1 cellular context compared by ENCODE assay signal in genomic region chr2:108423502-108424251, GRCh38.
TF ChIP-seq lines count a peak whose summit lies in the region.

No MANE protein-coding gene starts in this region.

TF ChIP-seq in H1, 55 proteins besides CTCF, POLR2A, EP300 and RAD21 (continued from another document):
- TF ChIP-seq, protein P1, sequence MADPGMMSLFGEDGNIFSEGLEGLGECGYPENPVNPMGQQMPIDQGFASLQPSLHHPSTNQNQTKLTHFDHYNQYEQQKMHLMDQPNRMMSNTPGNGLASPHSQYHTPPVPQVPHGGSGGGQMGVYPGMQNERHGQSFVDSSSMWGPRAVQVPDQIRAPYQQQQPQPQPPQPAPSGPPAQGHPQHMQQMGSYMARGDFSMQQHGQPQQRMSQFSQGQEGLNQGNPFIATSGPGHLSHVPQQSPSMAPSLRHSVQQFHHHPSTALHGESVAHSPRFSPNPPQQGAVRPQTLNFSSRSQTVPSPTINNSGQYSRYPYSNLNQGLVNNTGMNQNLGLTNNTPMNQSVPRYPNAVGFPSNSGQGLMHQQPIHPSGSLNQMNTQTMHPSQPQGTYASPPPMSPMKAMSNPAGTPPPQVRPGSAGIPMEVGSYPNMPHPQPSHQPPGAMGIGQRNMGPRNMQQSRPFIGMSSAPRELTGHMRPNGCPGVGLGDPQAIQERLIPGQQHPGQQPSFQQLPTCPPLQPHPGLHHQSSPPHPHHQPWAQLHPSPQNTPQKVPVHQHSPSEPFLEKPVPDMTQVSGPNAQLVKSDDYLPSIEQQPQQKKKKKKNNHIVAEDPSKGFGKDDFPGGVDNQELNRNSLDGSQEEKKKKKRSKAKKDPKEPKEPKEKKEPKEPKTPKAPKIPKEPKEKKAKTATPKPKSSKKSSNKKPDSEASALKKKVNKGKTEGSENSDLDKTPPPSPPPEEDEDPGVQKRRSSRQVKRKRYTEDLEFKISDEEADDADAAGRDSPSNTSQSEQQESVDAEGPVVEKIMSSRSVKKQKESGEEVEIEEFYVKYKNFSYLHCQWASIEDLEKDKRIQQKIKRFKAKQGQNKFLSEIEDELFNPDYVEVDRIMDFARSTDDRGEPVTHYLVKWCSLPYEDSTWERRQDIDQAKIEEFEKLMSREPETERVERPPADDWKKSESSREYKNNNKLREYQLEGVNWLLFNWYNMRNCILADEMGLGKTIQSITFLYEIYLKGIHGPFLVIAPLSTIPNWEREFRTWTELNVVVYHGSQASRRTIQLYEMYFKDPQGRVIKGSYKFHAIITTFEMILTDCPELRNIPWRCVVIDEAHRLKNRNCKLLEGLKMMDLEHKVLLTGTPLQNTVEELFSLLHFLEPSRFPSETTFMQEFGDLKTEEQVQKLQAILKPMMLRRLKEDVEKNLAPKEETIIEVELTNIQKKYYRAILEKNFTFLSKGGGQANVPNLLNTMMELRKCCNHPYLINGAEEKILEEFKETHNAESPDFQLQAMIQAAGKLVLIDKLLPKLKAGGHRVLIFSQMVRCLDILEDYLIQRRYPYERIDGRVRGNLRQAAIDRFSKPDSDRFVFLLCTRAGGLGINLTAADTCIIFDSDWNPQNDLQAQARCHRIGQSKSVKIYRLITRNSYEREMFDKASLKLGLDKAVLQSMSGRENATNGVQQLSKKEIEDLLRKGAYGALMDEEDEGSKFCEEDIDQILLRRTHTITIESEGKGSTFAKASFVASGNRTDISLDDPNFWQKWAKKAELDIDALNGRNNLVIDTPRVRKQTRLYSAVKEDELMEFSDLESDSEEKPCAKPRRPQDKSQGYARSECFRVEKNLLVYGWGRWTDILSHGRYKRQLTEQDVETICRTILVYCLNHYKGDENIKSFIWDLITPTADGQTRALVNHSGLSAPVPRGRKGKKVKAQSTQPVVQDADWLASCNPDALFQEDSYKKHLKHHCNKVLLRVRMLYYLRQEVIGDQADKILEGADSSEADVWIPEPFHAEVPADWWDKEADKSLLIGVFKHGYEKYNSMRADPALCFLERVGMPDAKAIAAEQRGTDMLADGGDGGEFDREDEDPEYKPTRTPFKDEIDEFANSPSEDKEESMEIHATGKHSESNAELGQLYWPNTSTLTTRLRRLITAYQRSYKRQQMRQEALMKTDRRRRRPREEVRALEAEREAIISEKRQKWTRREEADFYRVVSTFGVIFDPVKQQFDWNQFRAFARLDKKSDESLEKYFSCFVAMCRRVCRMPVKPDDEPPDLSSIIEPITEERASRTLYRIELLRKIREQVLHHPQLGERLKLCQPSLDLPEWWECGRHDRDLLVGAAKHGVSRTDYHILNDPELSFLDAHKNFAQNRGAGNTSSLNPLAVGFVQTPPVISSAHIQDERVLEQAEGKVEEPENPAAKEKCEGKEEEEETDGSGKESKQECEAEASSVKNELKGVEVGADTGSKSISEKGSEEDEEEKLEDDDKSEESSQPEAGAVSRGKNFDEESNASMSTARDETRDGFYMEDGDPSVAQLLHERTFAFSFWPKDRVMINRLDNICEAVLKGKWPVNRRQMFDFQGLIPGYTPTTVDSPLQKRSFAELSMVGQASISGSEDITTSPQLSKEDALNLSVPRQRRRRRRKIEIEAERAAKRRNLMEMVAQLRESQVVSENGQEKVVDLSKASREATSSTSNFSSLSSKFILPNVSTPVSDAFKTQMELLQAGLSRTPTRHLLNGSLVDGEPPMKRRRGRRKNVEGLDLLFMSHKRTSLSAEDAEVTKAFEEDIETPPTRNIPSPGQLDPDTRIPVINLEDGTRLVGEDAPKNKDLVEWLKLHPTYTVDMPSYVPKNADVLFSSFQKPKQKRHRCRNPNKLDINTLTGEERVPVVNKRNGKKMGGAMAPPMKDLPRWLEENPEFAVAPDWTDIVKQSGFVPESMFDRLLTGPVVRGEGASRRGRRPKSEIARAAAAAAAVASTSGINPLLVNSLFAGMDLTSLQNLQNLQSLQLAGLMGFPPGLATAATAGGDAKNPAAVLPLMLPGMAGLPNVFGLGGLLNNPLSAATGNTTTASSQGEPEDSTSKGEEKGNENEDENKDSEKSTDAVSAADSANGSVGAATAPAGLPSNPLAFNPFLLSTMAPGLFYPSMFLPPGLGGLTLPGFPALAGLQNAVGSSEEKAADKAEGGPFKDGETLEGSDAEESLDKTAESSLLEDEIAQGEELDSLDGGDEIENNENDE (IDR thresholded peaks at IDR 0.05; ENCODE audit: insufficient replicate concordance, low read length), result no peak
- TF ChIP-seq JUN (IDR thresholded peaks at IDR 0.05; ENCODE audit: low read depth, low read length), result no peak
- TF ChIP-seq TEAD4 (IDR thresholded peaks at IDR 0.05; ENCODE audit: low read depth, low read length), result no peak
- no peak for TF ChIP-seq KDM4A (IDR thresholded peaks at IDR 0.05; ENCODE audit: low read depth, low read length, severe bottlenecking)
- no peak for TF ChIP-seq MAX (IDR thresholded peaks at IDR 0.05)
- no peak for TF ChIP-seq PHF8 (conservative IDR thresholded peaks at IDR 0.05; ENCODE audit: low read depth, low read length)
- no peak for TF ChIP-seq RNF2 (IDR thresholded peaks at IDR 0.05; ENCODE audit: borderline replicate concordance, low read depth, low read length, missing control alignments, poor library complexity, severe bottlenecking)
